In the genomic region with DNA sequence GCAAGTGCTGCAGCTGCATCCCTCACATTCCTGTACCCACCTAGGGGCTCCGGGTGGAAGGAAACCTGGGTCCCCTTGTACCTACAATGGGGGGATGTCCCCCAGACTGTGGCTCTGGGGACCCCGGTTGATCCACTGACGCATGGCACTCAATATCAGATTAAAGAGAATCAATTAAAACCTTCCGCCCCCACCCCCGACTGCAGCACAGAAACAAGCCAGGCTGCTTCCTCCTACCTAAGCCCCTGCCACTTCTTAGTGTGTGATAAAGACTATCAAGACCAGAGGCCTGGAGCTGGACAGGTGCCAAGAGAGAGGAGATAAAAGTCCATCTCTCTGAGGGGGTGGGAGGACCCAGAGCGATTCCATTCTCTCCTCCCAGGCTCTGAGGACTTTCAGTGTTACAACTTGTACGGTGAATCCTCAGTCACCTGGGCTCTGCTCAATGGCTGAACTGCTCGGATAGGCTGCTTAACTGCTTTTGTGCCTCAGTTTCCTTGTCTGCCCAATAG, we compare ENCODE assay signal across 8 cellular contexts. TPM values are rescaled to one million over a fixed set of nuclear protein-coding genes. Genes with fewer than 3 reads are reported as not detected.
DNase-seq lines count a peak whose midpoint lies in the region; ATAC-seq, FAIRE-seq and TF ChIP-seq lines count a peak whose summit lies in the region.

No MANE protein-coding gene starts in this region.

- H3K27me3 ChIP-seq in HCT116 (ENCODE audit: insufficient read depth, low read length) (no peaks in the 10 kb centered on the region), PC-3 (ENCODE audit: low read length) (no peaks in the 10 kb centered on the region), psoas muscle (ENCODE audit: insufficient read depth in 3 of 3, low read length in 2 of 3) (no peaks in the 10 kb centered on the region)

- H4K20me1 ChIP-seq in HCT116 (ENCODE audit: insufficient read depth): peaks cover 8% of the 10 kb centered on the region; the same call in 1 of the 2 replicates
- H4K20me1 ChIP-seq in PC-3 (ENCODE audit: low read length): peaks cover 36% of the 10 kb centered on the region

- H3K9me2 ChIP-seq in HCT116 (ENCODE audit: insufficient read depth): no peaks in the 10 kb centered on the region
- no peaks in the 10 kb centered on the region for H3K9me2 ChIP-seq in PC-3 (replicated peaks; ENCODE audit: low read length)

- FAIRE-seq in GM12892 (lab: Jason Lieb, UNC): no peak
- no peak for FAIRE-seq in GM19239 (lab: Jason Lieb, UNC)

- H3K4me3 ChIP-seq in HCT116 (replicated peaks in 1 of 2; ENCODE audit: low read depth in 1 of 2, low read length in 2 of 2) (peak overlapping the region; percentile 19 to 58; a peak in 3 of 4 replicates), PC-3 (ENCODE audit: low read length) (peak overlapping the region; percentile 60; the same call in 1 of the 2 replicates), psoas muscle (peak overlapping the region; percentile 52)

- TF ChIP-seq POLR2A in HCT116 (IDR thresholded peaks at IDR 0.05; ENCODE audit: borderline replicate concordance, extremely low read depth, insufficient read depth, insufficient read length) (no peak), GM12892 (IDR thresholded peaks at IDR 0.05; ENCODE audit: low read depth, low read length) (no peak)

- 49 to 55% (median 54%) methylated on average over 8 of the region's 8 CpGs for WGBS in psoas muscle, 3 donors

- POLR2A ChIA-PET in HCT116 (lab: Charles Lee) (interaction anchor here (4.3 to 8.9 kb wide), 4 partner anchors 27 to 62 kb away, joined by 52 to 394 read pairs (median 120); a partner anchor contains a TSS), PC-3 (lab: Charles Lee; ENCODE audit: unreplicated experiment) (interaction anchor here (1.0 to 3.4 kb wide), 6 partner anchors 10 to 63 kb away, joined by 3 to 72 read pairs (median 20); a partner anchor contains a TSS)

- H3K9ac ChIP-seq in HCT116 (ENCODE audit: low read length) (peak overlapping the region; percentile 87), PC-3 (ENCODE audit: low read length) (peak overlapping the region; percentile 96)

- peak overlapping the region; percentile 100 for H3K27ac ChIP-seq in HCT116 (ENCODE audit: low read depth, low read length)
- peak overlapping the region; percentile 99 for H3K27ac ChIP-seq in PC-3 (ENCODE audit: low read length)
- peak overlapping the region; percentile 99 for H3K27ac ChIP-seq in epithelial cell of prostate
- H3K27ac ChIP-seq in psoas muscle: peak overlapping the region; percentile 99

- no peak for TF ChIP-seq RAD21 in HCT116 (IDR thresholded peaks at IDR 0.05; ENCODE audit: low read depth)

- no peaks in the 10 kb centered on the region for H3K9me3 ChIP-seq in HCT116 (ENCODE audit: control insufficient read depth in 1 of 2, insufficient read depth in 1 of 2, low read depth in 1 of 2, low read length in 2 of 2)
- no peaks in the 10 kb centered on the region for H3K9me3 ChIP-seq in PC-3 (ENCODE audit: low read length)
- H3K9me3 ChIP-seq in psoas muscle: no peaks in the 10 kb centered on the region

- H3K4me2 ChIP-seq in HCT116 (ENCODE audit: low read length): peak overlapping the region; percentile 95
- H3K4me2 ChIP-seq in PC-3 (ENCODE audit: low read length): peak overlapping the region; percentile 98

- no peak overlapping the region for H2AFZ ChIP-seq in HCT116 (ENCODE audit: low read depth, low read length, poor library complexity, severe bottlenecking)
- H2AFZ ChIP-seq in PC-3 (ENCODE audit: low read length): no peak overlapping the region

- no peak for DNase-seq in HCT116 (ENCODE audit: low read depth, low spot score)
- peak; percentile 47 for DNase-seq in PC-3
- DNase-seq in epithelial cell of prostate (ENCODE audit: low read depth, low spot score): no peak
- DNase-seq in psoas muscle: no peak
- no peak for DNase-seq in GM12892 (ENCODE audit: insufficient read length)
- DNase-seq in GM19239 (ENCODE audit: insufficient read length, low spot score): no peak
- no peak for DNase-seq in NCI-H1436 treated with DMSO at 0.1 percent for 48 hours (lab: John Stamatoyannopoulos, UW)

- no peak for ATAC-seq in HCT116
- ATAC-seq in PC-3: no peak
- ATAC-seq in psoas muscle: no peak
- no peak for ATAC-seq in HG03571 (IDR thresholded peaks at IDR 0.05; ENCODE audit: unreplicated experiment)

- intact Hi-C loops in HCT116 (cut with micrococcal nuclease): no loop called here
- intact Hi-C loops in PC-3 (cut with micrococcal nuclease): no loop called here
- intact Hi-C loops in psoas muscle (cut with DNase I): no loop called here

- peaks cover 31% of the 10 kb centered on the region for H3F3A ChIP-seq in PC-3 (ENCODE audit: low read length, unreplicated experiment)

- CTCF ChIA-PET in HCT116 (lab: Charles Lee): interaction anchor here (1.1 to 8.1 kb wide), 9 partner anchors 19 to 98 kb away, joined by 3 to 181 read pairs (median 10); a partner anchor contains a TSS
- CTCF ChIA-PET in PC-3 (lab: Charles Lee): interaction anchor here (1.2 to 6.8 kb wide), 5 partner anchors 9 to 62 kb away, joined by 4 to 142 read pairs (median 12); a partner anchor contains a TSS

- peaks cover 61 to 92% of the 10 kb centered on the region in 2 experiments for H3K4me1 ChIP-seq in HCT116 (ENCODE audit: control insufficient read depth in 1 of 2, insufficient read depth in 2 of 2, low read length in 2 of 2)
- peaks cover 67% of the 10 kb centered on the region for H3K4me1 ChIP-seq in PC-3 (ENCODE audit: insufficient read depth, low read length)
- H3K4me1 ChIP-seq in psoas muscle: peaks cover 89% of the 10 kb centered on the region

- peaks cover 95% of the 10 kb centered on the region for H3K79me2 ChIP-seq in HCT116 (ENCODE audit: insufficient read depth, low read length)
- peaks cover 92% of the 10 kb centered on the region for H3K79me2 ChIP-seq in PC-3 (ENCODE audit: low read length)

- TF ChIP-seq CTCF in HCT116 (IDR thresholded peaks at IDR 0.05 in 2 of 3, conservative IDR thresholded peaks at IDR 0.05 in 1 of 3; ENCODE audit: borderline replicate concordance in 1 of 3, insufficient read depth in 1 of 3, low read depth in 2 of 3, low read length in 2 of 3) (no peak), PC-3 (conservative IDR thresholded peaks at IDR 0.05; ENCODE audit: low read depth, low read length) (no peak), psoas muscle (IDR thresholded peaks at IDR 0.05) (no peak)

- H3K36me3 ChIP-seq in HCT116 (ENCODE audit: control insufficient read depth in 1 of 2, insufficient read depth in 2 of 2, low read length in 2 of 2) (peaks cover 2 to 27% of the 10 kb centered on the region in 2 experiments; a peak in 2 of 4 replicates), PC-3 (ENCODE audit: low read depth, low read length) (peaks cover 37% of the 10 kb centered on the region), psoas muscle (ENCODE audit: insufficient read depth in 1 of 2, low read depth in 1 of 2) (peaks cover 0 to 9% of the 10 kb centered on the region in 2 donors)

- BruUV-seq in HCT116 (replicated peaks; lab: Mats Ljungman, UMichigan) (no TSS peak), PC-3 (replicated peaks; lab: Mats Ljungman, UMichigan) (no TSS peak)

- RAD21 ChIA-PET in HCT116 (lab: Charles Lee; ENCODE audit: low non-redundant PET in 1 of 2, low total read pairs in 2 of 2, uncharacterized antibody in 2 of 2, unreplicated experiment in 2 of 2): interaction anchor here (1.4 to 5.4 kb wide), 4 partner anchors 35 to 62 kb away, joined by 5 to 62 read pairs (median 22); a partner anchor contains a TSS

TF ChIP-seq in HCT116, 20 proteins besides CTCF, POLR2A, EP300 and RAD21:
- TF ChIP-seq SRF (IDR thresholded peaks at IDR 0.05; ENCODE audit: low read depth) (no peak), EZH2phosphoT487 (IDR thresholded peaks at IDR 0.05; ENCODE audit: borderline replicate concordance) (no peak), POLR2AphosphoS5 (IDR thresholded peaks at IDR 0.05; ENCODE audit: low read depth, low read length) (peak; percentile 9; the same call in 1 of the 2 replicates), JUND (IDR thresholded peaks at IDR 0.05) (no peak), SP1 (IDR thresholded peaks at IDR 0.05; ENCODE audit: low read depth) (no peak), CEBPB (IDR thresholded peaks at IDR 0.05; ENCODE audit: low read depth) (no peak)
- TF ChIP-seq, protein P1, sequence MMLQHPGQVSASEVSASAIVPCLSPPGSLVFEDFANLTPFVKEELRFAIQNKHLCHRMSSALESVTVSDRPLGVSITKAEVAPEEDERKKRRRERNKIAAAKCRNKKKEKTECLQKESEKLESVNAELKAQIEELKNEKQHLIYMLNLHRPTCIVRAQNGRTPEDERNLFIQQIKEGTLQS (IDR thresholded peaks at IDR 0.05): no peak
- TF ChIP-seq, protein P2, sequence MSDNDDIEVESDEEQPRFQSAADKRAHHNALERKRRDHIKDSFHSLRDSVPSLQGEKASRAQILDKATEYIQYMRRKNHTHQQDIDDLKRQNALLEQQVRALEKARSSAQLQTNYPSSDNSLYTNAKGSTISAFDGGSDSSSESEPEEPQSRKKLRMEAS (IDR thresholded peaks at IDR 0.05): no peak

RNA-seq across cellular contexts. Expression of a gene that starts 28.2 kb away (rescaled TPM):
- total RNA-seq in HCT116 (2021; ENCODE audit: unreplicated experiment) (4,123 TPM), PC-3 (2014; rRNA removed) (6,714 and 7,550 TPM in 2 replicates), psoas muscle (1,000 to 10,000 TPM in 3 of 4 donors, 100 to 1,000 TPM in 1; 662 to 1,479 (median 1,333) TPM)
- 6,734 and 7,674 TPM in 2 replicates for polyA plus RNA-seq in HCT116 (2012)
- 1,000 to 10,000 TPM; 2,571 to 2,845 (median 2,673) TPM for polyA plus RNA-seq in psoas muscle
- polyA plus RNA-seq in GM12892 (2012; ENCODE audit: missing spikeins): 6,108 TPM

RNA-seq across cellular contexts. Expression of a gene that starts 34.6 kb away (rescaled TPM):
- total RNA-seq in HCT116 (2021; ENCODE audit: unreplicated experiment) (184 TPM), PC-3 (2014; rRNA removed) (254 and 334 TPM in 2 replicates), psoas muscle (10 to 100 TPM; 63.1 to 80.9 (median 68.6) TPM)
- polyA plus RNA-seq in HCT116 (2012): 94.9 and 100 TPM in 2 replicates
- polyA plus RNA-seq in psoas muscle: 10 to 100 TPM; 19.6 to 55.7 (median 43.2) TPM
- polyA plus RNA-seq in GM12892 (2012; ENCODE audit: missing spikeins): 40.5 TPM

RNA-seq across cellular contexts. Expression of a gene that starts 36.4 kb away (rescaled TPM):
- total RNA-seq in HCT116 (2021; ENCODE audit: unreplicated experiment) (211 TPM), PC-3 (2014; rRNA removed) (313 and 413 TPM in 2 replicates), psoas muscle (100 to 1,000 TPM in 2 of 4 donors, 10 to 100 TPM in 2; 67.6 to 166 (median 106) TPM)
- 161 and 178 TPM in 2 replicates for polyA plus RNA-seq in HCT116 (2012)
- 100 to 1,000 TPM in 1 of 3 donors, 10 to 100 TPM in 2; 64.7 to 147 (median 96.2) TPM for polyA plus RNA-seq in psoas muscle
- polyA plus RNA-seq in GM12892 (2012; ENCODE audit: missing spikeins): 16.2 TPM
